8 cellular contexts compared by ENCODE assay signal in genomic region chr6:16849280-16850210, GRCh38.
DNase-seq lines count a peak whose midpoint lies in the region; ATAC-seq and TF ChIP-seq lines count a peak whose summit lies in the region.

No MANE protein-coding gene starts in this region.

- H3K36me3 ChIP-seq in hepatocyte (replicated peaks; ENCODE audit: insufficient read depth, low read depth) (no peaks in the 10 kb centered on the region), aorta (ENCODE audit: control insufficient read depth in 1 of 2, insufficient read depth in 2 of 2, low read length in 1 of 2) (no peaks in the 10 kb centered on the region)

- H3K4me3 Mint-ChIP-seq in stimulated activated naive CD8-positive, alpha-beta T cell treated with anti-CD3 and anti-CD28 coated beads, Interleukin-15, amount 100 ng/mL, for 72 hours, result no peak overlapping the region
- H3K4me3 Mint-ChIP-seq in T-cell, result peak overlapping the region in 1 of 3 donors; percentile 18

- no peaks in the 10 kb centered on the region for H3K9me3 Mint-ChIP-seq in stimulated activated naive CD8-positive, alpha-beta T cell treated with anti-CD3 and anti-CD28 coated beads, Interleukin-15, amount 100 ng/mL, for 72 hours
- no peaks in the 10 kb centered on the region for H3K9me3 Mint-ChIP-seq in T-cell

- H2AFZ ChIP-seq in hepatocyte, result no peak overlapping the region

- POLR2A ChIA-PET in T-cell (lab: Charles Lee), result interaction anchor here in 1 of 2 donors (0.7 kb wide), 1 partner anchor 11 kb away, joined by 11 read pairs; no protein-coding TSS in a partner anchor

- 37% methylated on average over 15 of the region's 15 CpGs for WGBS in hepatocyte (ENCODE audit: low lambda C conversion rate, missing lambda C conversion rate)
- WGBS in aorta, 2 donors, result 57 to 66% methylated on average over 15 of the region's 15 CpGs

- CTCF ChIA-PET in T-cell (lab: Charles Lee), result no interaction called here

- H3K79me2 ChIP-seq in hepatocyte, result no peaks in the 10 kb centered on the region

- no peaks in the 10 kb centered on the region for H3K36me3 Mint-ChIP-seq in T-cell

- H3K27me3 ChIP-seq in hepatocyte (no peaks in the 10 kb centered on the region), aorta (ENCODE audit: control insufficient read depth in 1 of 2, insufficient read depth in 2 of 2, low read length in 1 of 2) (no peaks in the 10 kb centered on the region)

- H4K20me1 ChIP-seq in hepatocyte (ENCODE audit: insufficient read depth, poor library complexity, severe bottlenecking), result no peaks in the 10 kb centered on the region

- H3K9me2 ChIP-seq in hepatocyte (replicated peaks; ENCODE audit: insufficient read depth), result no peaks in the 10 kb centered on the region

- intact Hi-C loops in aorta (cut with DNase I), result no loop called here

- H3K4me3 ChIP-seq in hepatocyte (no peak overlapping the region), aorta (ENCODE audit: low read length in 2 of 2) (no peak overlapping the region)

- H3K9me3 ChIP-seq in hepatocyte (ENCODE audit: low read depth) (no peaks in the 10 kb centered on the region), aorta (ENCODE audit: control insufficient read depth, low read length) (no peaks in the 10 kb centered on the region)

- H3K27me3 Mint-ChIP-seq in stimulated activated naive CD8-positive, alpha-beta T cell treated with anti-CD3 and anti-CD28 coated beads, Interleukin-15, amount 100 ng/mL, for 72 hours, result peaks cover 65% of the 10 kb centered on the region
- peaks cover 5 to 22% of the 10 kb centered on the region in 2 donors for H3K27me3 Mint-ChIP-seq in T-cell

- H3K4me1 ChIP-seq in hepatocyte (ENCODE audit: insufficient read depth) (peaks cover 20% of the 10 kb centered on the region), aorta (ENCODE audit: control insufficient read depth in 1 of 2, insufficient read depth in 2 of 2, low read length in 2 of 2) (peaks cover 0 to 2% of the 10 kb centered on the region in 2 donors)

- ATAC-seq in stimulated activated naive CD8-positive, alpha-beta T cell treated with anti-CD3 and anti-CD28 coated beads, Interleukin-15, amount 100 ng/mL, for 72 hours, result peak; percentile 43
- ATAC-seq in stimulated activated naive CD8-positive, alpha-beta T cell treated with anti-CD3 and anti-CD28 coated beads, Interleukin-15, Interleukin-2, amounts not matched to agents 100 U/mL and 50 U/mL, for 24 hours, result no peak
- ATAC-seq in T-cell (replicated peaks in 1 of 4), result peak; percentile 68 to 83 (median 70)
- ATAC-seq in aorta (ENCODE audit: low FRiP score), result peak; percentile 33
- no peak for ATAC-seq in GM18909 (IDR thresholded peaks at IDR 0.05; ENCODE audit: poor library complexity, unreplicated experiment)

- no peak for TF ChIP-seq CTCF in hepatocyte (IDR thresholded peaks at IDR 0.05; ENCODE audit: poor library complexity)

- no peak for DNase-seq in stimulated activated naive CD8-positive, alpha-beta T cell treated with anti-CD3 and anti-CD28 coated beads, Interleukin-15, amount 100 ng/mL, for 72 hours
- no peak for DNase-seq in stimulated activated naive CD8-positive, alpha-beta T cell treated with anti-CD3 and anti-CD28 coated beads, Interleukin-15, Interleukin-2, amounts not matched to agents 100 U/mL and 50 U/mL, for 24 hours
- DNase-seq in T-cell (peak in 5 of 34 experiments; percentile 1 to 19 (median 4)), hepatocyte (ENCODE audit: low spot score) (peak; percentile 29), aorta (no peak), AG08396 (ENCODE audit: low spot score) (no peak), NCI-H1436 (lab: John Stamatoyannopoulos, UW) (no peak)

- H3K27ac Mint-ChIP-seq in stimulated activated naive CD8-positive, alpha-beta T cell treated with anti-CD3 and anti-CD28 coated beads, Interleukin-15, amount 100 ng/mL, for 72 hours, result no peak overlapping the region
- no peak overlapping the region for H3K27ac Mint-ChIP-seq in T-cell

- peaks cover 27% of the 10 kb centered on the region for H3K4me1 Mint-ChIP-seq in stimulated activated naive CD8-positive, alpha-beta T cell treated with anti-CD3 and anti-CD28 coated beads, Interleukin-15, amount 100 ng/mL, for 72 hours
- peaks cover 6 to 15% (median 13%) of the 10 kb centered on the region in 3 donors for H3K4me1 Mint-ChIP-seq in T-cell

- H3K27ac ChIP-seq in hepatocyte, result peak overlapping the region; percentile 35
- H3K27ac ChIP-seq in aorta (ENCODE audit: low read depth in 1 of 2, low read length in 2 of 2), result no peak overlapping the region

- H3K4me2 ChIP-seq in hepatocyte, result peak overlapping the region; percentile 35

Comparison
In these comparisons a context has a peak if more than half of its experiments do, and no peak if none do; other contexts are left out.
1. ATAC-seq: peak in stimulated activated naive CD8-positive, alpha-beta T cell treated with anti-CD3 and anti-CD28 coated beads, Interleukin-15, amount 100 ng/mL, for 72 hours (single experiment), T-cell (4 of 4) and aorta (single experiment); none in stimulated activated naive CD8-positive, alpha-beta T cell treated with anti-CD3 and anti-CD28 coated beads, Interleukin-15, Interleukin-2, amounts not matched to agents 100 U/mL and 50 U/mL, for 24 hours (single experiment) and GM18909 (single experiment).